ENCODE assay signal across 1 cellular context in genomic region chr7:6589829-6590644, GRCh38.
TF ChIP-seq lines count a peak whose summit lies in the region.

INTS15 (plus strand) TSS chr7:6590021; CDS start chr7:6590284, 263 bp downstream.

TF ChIP-seq in HepG2, 621 proteins besides CTCF, POLR2A, EP300 and RAD21 (continued from another document and continues in another):
- no peak for TF ChIP-seq ZNF318 (CRISPR knock-in tag; IDR thresholded peaks at IDR 0.05)
- no peak for TF ChIP-seq ZSCAN20 (CRISPR knock-in tag; IDR thresholded peaks at IDR 0.05; ENCODE audit: borderline replicate concordance)
- no peak for TF ChIP-seq ZBTB40 (IDR thresholded peaks at IDR 0.05)
- peak; percentile 69 for TF ChIP-seq ZBTB40 (CRISPR knock-in tag; IDR thresholded peaks at IDR 0.05)
- TF ChIP-seq PRPF4 (IDR thresholded peaks at IDR 0.05; ENCODE audit: low read depth, low read length, poor library complexity, severe bottlenecking) = no peak
- TF ChIP-seq FOXA1 (IDR thresholded peaks at IDR 0.05) = no peak
- no peak for TF ChIP-seq FOXA1 (CRISPR knock-in tag; IDR thresholded peaks at IDR 0.05)
- peak; percentile 67 for TF ChIP-seq SALL2 (CRISPR knock-in tag; IDR thresholded peaks at IDR 0.05)
- TF ChIP-seq AHDC1 (CRISPR knock-in tag; IDR thresholded peaks at IDR 0.05; ENCODE audit: borderline replicate concordance) = no peak
- peak; percentile 27; the same call in 1 of the 2 replicates for TF ChIP-seq ZC3H13 (CRISPR knock-in tag; IDR thresholded peaks at IDR 0.05)
- TF ChIP-seq POGZ (CRISPR knock-in tag; IDR thresholded peaks at IDR 0.05) = 0 out of 2 replicates have a peak, but pooled peaks have one; percentile 23
- TF ChIP-seq FOXK1 (CRISPR knock-in tag; IDR thresholded peaks at IDR 0.05; ENCODE audit: borderline replicate concordance, low read depth) = no peak
- TF ChIP-seq ZBTB43 (CRISPR knock-in tag; conservative IDR thresholded peaks at IDR 0.05) = no peak; the same call in 1 of the 2 replicates
- TF ChIP-seq MYNN (CRISPR knock-in tag; IDR thresholded peaks at IDR 0.05; ENCODE audit: low read depth) = no peak
- TF ChIP-seq ZNF235 (CRISPR knock-in tag; IDR thresholded peaks at IDR 0.05; ENCODE audit: borderline replicate concordance) = no peak
- no peak for TF ChIP-seq XBP1 (CRISPR knock-in tag; IDR thresholded peaks at IDR 0.05)
- TF ChIP-seq ZNF781 (CRISPR knock-in tag; IDR thresholded peaks at IDR 0.05; ENCODE audit: borderline replicate concordance, not compliant biosample characterization) = no peak
- TF ChIP-seq IRX3 (CRISPR knock-in tag; IDR thresholded peaks at IDR 0.05; ENCODE audit: borderline replicate concordance, low read depth) = peak; percentile 96; the same call in 1 of the 2 replicates
- TF ChIP-seq ZFP82 (CRISPR knock-in tag; IDR thresholded peaks at IDR 0.05; ENCODE audit: borderline replicate concordance) = no peak
- TF ChIP-seq ZNF256 (CRISPR knock-in tag; conservative IDR thresholded peaks at IDR 0.05) = no peak
- TF ChIP-seq ZNF280D (CRISPR knock-in tag; IDR thresholded peaks at IDR 0.05) = no peak
